In the genomic region with DNA sequence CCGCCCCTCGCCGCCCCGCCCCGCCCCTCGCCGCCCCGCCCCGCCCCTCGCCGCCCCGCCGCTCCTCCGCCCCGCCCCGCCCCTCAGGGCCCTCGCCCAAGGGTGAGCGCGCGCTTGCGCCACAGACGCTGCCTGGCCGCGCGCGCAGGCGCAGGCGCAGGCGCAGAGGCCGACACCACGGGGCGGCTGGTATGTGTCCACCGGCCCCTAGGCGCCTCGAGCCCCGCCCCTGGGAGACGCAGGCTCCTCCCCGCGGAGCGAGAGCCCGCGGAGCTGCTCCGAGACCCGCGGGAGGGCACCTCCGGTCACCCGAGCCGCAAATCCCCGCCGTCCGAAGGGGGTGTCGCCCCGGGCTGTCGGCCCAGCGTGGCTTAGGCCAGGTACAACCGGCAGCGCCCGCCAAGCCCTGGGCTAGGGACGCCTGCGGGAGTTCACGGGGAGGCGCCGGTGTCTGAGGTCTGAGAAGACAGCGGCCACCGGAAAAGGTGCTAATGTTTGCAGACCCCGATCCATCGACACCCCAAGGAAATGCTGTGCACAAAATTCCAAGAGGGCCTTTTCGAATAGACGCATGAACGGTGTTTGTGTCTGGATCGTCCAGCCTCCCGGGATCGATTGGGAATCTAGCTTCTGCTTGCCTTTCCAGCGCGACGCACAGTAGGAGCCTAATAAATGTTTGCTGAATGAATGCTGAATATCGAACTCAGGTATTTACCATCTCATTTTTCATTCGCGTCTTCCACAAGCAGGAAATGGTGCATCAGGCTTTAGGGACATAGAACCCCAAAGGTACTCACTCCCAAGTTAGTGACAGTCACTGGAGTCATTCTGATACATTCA, we compare ENCODE assay signal across 8 cellular contexts.
DNase-seq lines count a peak whose midpoint lies in the region; ATAC-seq and TF ChIP-seq lines count a peak whose summit lies in the region.

No MANE protein-coding gene starts in this region.

- no peaks in the 10 kb centered on the region for H3K9me3 Mint-ChIP-seq in memory B cell

- H3K27me3 Mint-ChIP-seq in memory B cell: no peaks in the 10 kb centered on the region

- H3K27ac ChIP-seq in C4-2B: peak overlapping the region; percentile 89

- peak overlapping the region; percentile 84 for H3K4me3 Mint-ChIP-seq in memory B cell

- H3K27ac Mint-ChIP-seq in memory B cell: no peak overlapping the region

- ATAC-seq in GM19395 (IDR thresholded peaks at IDR 0.05; ENCODE audit: unreplicated experiment) (peak; percentile 71), HG03521 (IDR thresholded peaks at IDR 0.05; ENCODE audit: unreplicated experiment) (peak; percentile 88), memory B cell (ENCODE audit: low read depth) (peak; percentile 79)

- TF ChIP-seq CTCF in C4-2B (conservative IDR thresholded peaks at IDR 0.05): no peak

- DNase-seq in NCI-H82 treated with DMSO at 0.1 percent for 48 hours (lab: John Stamatoyannopoulos, UW; ENCODE audit: unreplicated experiment): peak; percentile 60
- peak; percentile 51 to 73 for DNase-seq in activated CD8-positive, alpha-beta memory T cell treated with anti-CD3 and anti-CD28 coated beads for 1 hour (ENCODE audit: extremely low read depth in 1 of 2, low read depth in 1 of 2)
- DNase-seq in effector CD8-positive, alpha-beta T cell (lab: John Stamatoyannopoulos, UW): peak; percentile 80
- peak; percentile 57 to 75 for DNase-seq in memory B cell (ENCODE audit: low spot score in 2 of 2)
- DNase-seq in stimulated activated CD4-positive, alpha-beta T cell treated with anti-CD3 and anti-CD28 coated beads, TNF-alpha, amount 100 ng/mL, for 48 hours (ENCODE audit: low read depth in 3 of 3): peak; percentile 71 to 75 (median 75)

- H3K36me3 Mint-ChIP-seq in memory B cell: peaks cover 5% of the 10 kb centered on the region

- peaks cover 27% of the 10 kb centered on the region for H3K4me1 Mint-ChIP-seq in memory B cell

Comparison
In these comparisons a context has a peak if more than half of its experiments do, and no peak if none do; other contexts are left out.
1. Peak in every context shown above with its lines: DNase-seq, ATAC-seq and H3K27ac ChIP-seq.